1 cellular context compared by ENCODE assay signal in genomic region chr14:48113713-48114112, GRCh38.
A peak's percentile ranks its signal among the peaks of the same experiment; 100 is the strongest.
TF ChIP-seq lines count a peak whose summit lies in the region.

No MANE protein-coding gene starts in this region.

TF ChIP-seq in HEK293, 187 proteins besides CTCF, POLR2A, EP300 and RAD21 (continued from another document):
- TF ChIP-seq ZBTB11 (tag by site-specific recombination; conservative IDR thresholded peaks at IDR 0.05; ENCODE audit: low read depth) (peak; percentile 53), ZNF140 (tag by site-specific recombination; IDR thresholded peaks at IDR 0.05) (peak; percentile 8; the same call in 1 of the 2 replicates), ZNF391 (tag by site-specific recombination; IDR thresholded peaks at IDR 0.05; ENCODE audit: borderline replicate concordance, low read depth) (no peak), ZNF555 (tag by site-specific recombination; conservative IDR thresholded peaks at IDR 0.05) (peak; percentile 49; the same call in 1 of the 2 replicates)
